ENCODE assay signal across 8 cellular contexts in genomic region chr5:18744990-18745590, GRCh38.
DNase-seq lines count a peak whose midpoint lies in the region; ATAC-seq and TF ChIP-seq lines count a peak whose summit lies in the region.

No MANE protein-coding gene starts in this region.

- peak; percentile 27 for ATAC-seq in HG03039 (IDR thresholded peaks at IDR 0.05; ENCODE audit: unreplicated experiment)
- no peak for ATAC-seq in thoracic aorta (ENCODE audit: insufficient number of reproducible peaks, low FRiP score, low read depth)
- no peak for ATAC-seq in GM18520 (IDR thresholded peaks at IDR 0.05; ENCODE audit: unreplicated experiment)

- peak overlapping the region; percentile 42 to 68 (median 49) for H3K4me3 ChIP-seq in breast epithelium
- peak overlapping the region; percentile 66 for H3K4me3 ChIP-seq in thoracic aorta
- no peak overlapping the region for H3K4me3 ChIP-seq in mammary epithelial cell (replicated peaks in 1 of 3; ENCODE audit: insufficient read depth in 1 of 3, low read depth in 2 of 3, low read length in 3 of 3)

- in situ Hi-C loops in mammary epithelial cell (cut with MboI; ENCODE audit: low sequenced_read_pairs in 2 of 2), result no loop called here

- no peak overlapping the region for H3K4me3 Mint-ChIP-seq in MCF 10A (ENCODE audit: unreplicated experiment)

- no peak overlapping the region for H3K4me2 ChIP-seq in mammary epithelial cell (ENCODE audit: insufficient read depth, low read depth, low read length)

- no peak overlapping the region for H2AFZ ChIP-seq in mammary epithelial cell (ENCODE audit: low read depth, low read length)

- H3K4me1 ChIP-seq in breast epithelium, result no peaks in the 10 kb centered on the region
- H3K4me1 ChIP-seq in thoracic aorta (ENCODE audit: control insufficient read depth in 1 of 2, low read depth in 2 of 2), result no peaks in the 10 kb centered on the region
- no peaks in the 10 kb centered on the region for H3K4me1 ChIP-seq in mammary epithelial cell (ENCODE audit: insufficient read depth, low read length)

- H3K36me3 Mint-ChIP-seq in MCF 10A (ENCODE audit: insufficient read depth, unreplicated experiment), result no peaks in the 10 kb centered on the region

- CTCF ChIA-PET in MCF 10A (lab: Yijun Ruan, JAX) (no interaction called here), mammary epithelial cell (lab: Charles Lee; ENCODE audit: low non-redundant PET) (no interaction called here)

- no peaks in the 10 kb centered on the region for H3K4me1 Mint-ChIP-seq in MCF 10A (ENCODE audit: insufficient read depth, unreplicated experiment)

- no peak overlapping the region for H3K9ac ChIP-seq in mammary epithelial cell (ENCODE audit: insufficient read depth, low read length)

- WGBS in mammary epithelial cell (ENCODE audit: low coverage, missing lambda C conversion rate), result 90% methylated on average over 8 of the region's 8 CpGs

- H4K20me1 ChIP-seq in mammary epithelial cell (ENCODE audit: insufficient read depth, low read length), result no peaks in the 10 kb centered on the region

- H3K36me3 ChIP-seq in breast epithelium (no peaks in the 10 kb centered on the region), thoracic aorta (no peaks in the 10 kb centered on the region), mammary epithelial cell (ENCODE audit: insufficient read depth, low read length) (no peaks in the 10 kb centered on the region)

- H3K79me2 ChIP-seq in mammary epithelial cell (ENCODE audit: insufficient read depth, low read length), result no peaks in the 10 kb centered on the region

- dilution Hi-C loops in mammary epithelial cell (cut with HindIII; ENCODE audit: low sequenced_read_pairs), result no loop called here

- H3K9me3 Mint-ChIP-seq in MCF 10A (ENCODE audit: unreplicated experiment), result no peaks in the 10 kb centered on the region

- no TSS peak for BruUV-seq in MCF 10A (replicated peaks; lab: Mats Ljungman, UMichigan)
- no TSS peak for BruUV-seq in mammary epithelial cell (replicated peaks; lab: Mats Ljungman, UMichigan)

- H3K27ac ChIP-seq in breast epithelium (no peak overlapping the region), thoracic aorta (no peak overlapping the region), mammary epithelial cell (ENCODE audit: insufficient read depth, low read depth, low read length) (no peak overlapping the region)

- H3K9me3 ChIP-seq in breast epithelium (no peaks in the 10 kb centered on the region), thoracic aorta (no peaks in the 10 kb centered on the region), mammary epithelial cell (replicated peaks; ENCODE audit: insufficient read depth, low read length) (no peaks in the 10 kb centered on the region)

- POLR2A ChIA-PET in MCF 10A (lab: Yijun Ruan, JAX), result no interaction called here

- DNase-seq in breast epithelium (ENCODE audit: low spot score in 2 of 2), result no peak
- no peak for DNase-seq in MCF 10A (ENCODE audit: unreplicated experiment)
- peak; percentile 26 for DNase-seq in OCI-M2 (lab: John Stamatoyannopoulos, UW; ENCODE audit: unreplicated experiment)
- DNase-seq in central memory CD4-positive, alpha-beta T cell, result peak; percentile 33
- DNase-seq in thoracic aorta (ENCODE audit: low spot score), result no peak
- DNase-seq in mammary epithelial cell, result no peak

- intact Hi-C loops in breast epithelium (cut with DNase I; ENCODE audit: low total_unique reads) (no loop called here), MCF 10A (cut with micrococcal nuclease) (no loop called here), mammary epithelial cell (cut with micrococcal nuclease) (no loop called here)

- H3K27ac Mint-ChIP-seq in MCF 10A (ENCODE audit: low read depth, unreplicated experiment), result no peak overlapping the region

- no peaks in the 10 kb centered on the region for H3K27me3 Mint-ChIP-seq in MCF 10A (ENCODE audit: insufficient read depth, unreplicated experiment)

- H3K27me3 ChIP-seq in breast epithelium (no peaks in the 10 kb centered on the region), thoracic aorta (replicated peaks; ENCODE audit: insufficient read depth) (no peaks in the 10 kb centered on the region), mammary epithelial cell (ENCODE audit: insufficient read depth, low read length) (no peaks in the 10 kb centered on the region)

- no peak for TF ChIP-seq POLR2A in breast epithelium (IDR thresholded peaks at IDR 0.05)

- TF ChIP-seq CTCF in breast epithelium (IDR thresholded peaks at IDR 0.05), result no peak
- no peak for TF ChIP-seq CTCF in MCF 10A (IDR thresholded peaks at IDR 0.05; ENCODE audit: unreplicated experiment)
- no peak for TF ChIP-seq CTCF in thoracic aorta (IDR thresholded peaks at IDR 0.05)
- TF ChIP-seq CTCF in mammary epithelial cell (conservative IDR thresholded peaks at IDR 0.05 in 1 of 2, IDR thresholded peaks at IDR 0.05 in 1 of 2; ENCODE audit: extremely low read depth in 1 of 2, insufficient read depth in 1 of 2, low read depth in 1 of 2, low read length in 2 of 2), result no peak

Comparison
In these comparisons a context has a peak if more than half of its experiments do, and no peak if none do; other contexts are left out.
1. H3K4me3 ChIP-seq: peak in breast epithelium (3 of 3) and thoracic aorta (single experiment); none in mammary epithelial cell (0 of 3).
2. DNase-seq: peak in OCI-M2 (single experiment) and central memory CD4-positive, alpha-beta T cell (single experiment); none in breast epithelium (0 of 2), MCF 10A (single experiment), thoracic aorta (single experiment) and mammary epithelial cell (single experiment).